Comparison of ENCODE assay signal across 8 cellular contexts in genomic region chr18:21611401-21612124, GRCh38. TPM values are rescaled to one million over a fixed set of nuclear protein-coding genes. Genes with fewer than 3 reads are reported as not detected.
A peak's percentile ranks its signal among the peaks of the same experiment; 100 is the strongest.
DNase-seq lines count a peak whose midpoint lies in the region; ATAC-seq, FAIRE-seq and TF ChIP-seq lines count a peak whose summit lies in the region.
"Not testable (repeated sequence)": the region's sequence is repeated elsewhere in the genome, so short reads cannot be mapped to it uniquely, and the experiment has no call there.

No MANE protein-coding gene starts in this region.

- H2AFZ ChIP-seq in OCI-LY7 (ENCODE audit: low read length) = peak overlapping the region; percentile 96

- peak overlapping the region; percentile 75 for H3K4me2 ChIP-seq in OCI-LY7 (ENCODE audit: low read length)

- FAIRE-seq in pancreas (lab: Jason Lieb, UNC) = not testable (repeated sequence)

- H3K27me3 ChIP-seq in endocrine pancreas (ENCODE audit: control insufficient read depth, insufficient read depth, low read length); pancreas; upper lobe of right lung: not testable (repeated sequence)

- peaks cover 14% of the 10 kb centered on the region; the same call in 1 of the 2 replicates for H4K20me1 ChIP-seq in OCI-LY7 (ENCODE audit: insufficient read depth, low read length)

- H3K4me3 ChIP-seq in OCI-LY7 (ENCODE audit: low read depth, low read length, poor library complexity, severe bottlenecking) = peak overlapping the region; percentile 87
- H3K4me3 ChIP-seq in endocrine pancreas (ENCODE audit: control insufficient read depth, insufficient read depth, low read length) = not testable (repeated sequence)
- H3K4me3 ChIP-seq in pancreas = peak overlapping the region; percentile 79 to 83 (median 81)
- peak overlapping the region; percentile 83 for H3K4me3 ChIP-seq in upper lobe of right lung

- H3K27ac ChIP-seq in OCI-LY7 (ENCODE audit: low read depth, low read length, poor library complexity, severe bottlenecking) = peak overlapping the region; percentile 92
- peak overlapping the region in 3 of 4 donors; percentile 59 to 85 (median 66) for H3K27ac ChIP-seq in pancreas
- peak overlapping the region; percentile 88 for H3K27ac ChIP-seq in upper lobe of right lung

- peaks cover 38% of the 10 kb centered on the region for H3K36me3 ChIP-seq in OCI-LY7 (ENCODE audit: insufficient read depth, low read length)
- not testable (repeated sequence) for H3K36me3 ChIP-seq in endocrine pancreas (ENCODE audit: control insufficient read depth, insufficient read depth, low read length); pancreas; upper lobe of right lung

- H3K36me3 Mint-ChIP-seq in activated naive CD4-positive, alpha-beta T cell treated with anti-CD3 and anti-CD28 coated beads for 36 hours (ENCODE audit: low read depth) = peaks cover 26% of the 10 kb centered on the region

- intact Hi-C loops in OCI-LY7 (cut with micrococcal nuclease; ENCODE audit: unreplicated experiment) = loop anchor here (1.0 to 10.0 kb wide), 4 partner anchors 11 to 243 kb away; partner anchors contain the start of genes ABHD3, ESCO1 and MIB1
- intact Hi-C loops in activated naive CD4-positive, alpha-beta T cell treated with anti-CD3 and anti-CD28 coated beads for 36 hours (cut with micrococcal nuclease) = loop anchor here (1.0 to 10.0 kb wide), 7 partner anchors 11 to 1841 kb away; partner anchors contain the start of genes ESCO1, MIB1, RIOK3 and ROCK1
- intact Hi-C loops in left colon (cut with DNase I, micrococcal nuclease) = loop anchor here in 1 of 2 donors (10.0 kb wide), 2 partner anchors 93 to 133 kb away; partner anchors contain the start of genes ABHD3 and MIB1
- intact Hi-C loops in pancreas (cut with DNase I); upper lobe of right lung (cut with DNase I): not testable (repeated sequence)

- H3K27ac Mint-ChIP-seq in activated naive CD4-positive, alpha-beta T cell treated with anti-CD3 and anti-CD28 coated beads for 36 hours = peak overlapping the region; percentile 97

- peaks cover 44% of the 10 kb centered on the region for H3K79me2 ChIP-seq in OCI-LY7 (ENCODE audit: insufficient read depth, low read depth, low read length)

- H3K4me3 Mint-ChIP-seq in activated naive CD4-positive, alpha-beta T cell treated with anti-CD3 and anti-CD28 coated beads for 36 hours = peak overlapping the region; percentile 96

- not testable (repeated sequence) for H3K9me2 ChIP-seq in OCI-LY7 (ENCODE audit: insufficient read depth, low read length)

- H3K4me1 Mint-ChIP-seq in activated naive CD4-positive, alpha-beta T cell treated with anti-CD3 and anti-CD28 coated beads for 36 hours (ENCODE audit: low read depth) = peaks cover 27% of the 10 kb centered on the region

- CTCF ChIA-PET in OCI-LY7 (lab: Charles Lee; ENCODE audit: unreplicated experiment) = interaction anchor here (1.9 kb wide), 1 partner anchor 11 kb away, joined by 17 read pairs; the partner anchor contains the start of gene ESCO1
- CTCF ChIA-PET in activated naive CD4-positive, alpha-beta T cell treated with anti-CD3 and anti-CD28 coated beads for 36 hours (lab: Charles Lee) = interaction anchor here (0.6 to 8.1 kb wide), 6 partner anchors 10 to 220 kb away, joined by 3 to 116 read pairs (median 4); partner anchors contain the start of gene ESCO1

- BruUV-seq in OCI-LY7 (replicated peaks; lab: Mats Ljungman, UMichigan) = TSS peak; percentile 79

- H3K27me3 Mint-ChIP-seq in activated naive CD4-positive, alpha-beta T cell treated with anti-CD3 and anti-CD28 coated beads for 36 hours (ENCODE audit: low read depth) = not testable (repeated sequence)

- ATAC-seq in HG02938 (IDR thresholded peaks at IDR 0.05; ENCODE audit: unreplicated experiment) = peak; percentile 14
- ATAC-seq in left colon = peak; percentile 9
- ATAC-seq in pancreas = peak in 2 of 4 donors; percentile 2 to 5
- ATAC-seq in upper lobe of right lung = not testable (repeated sequence)

- WGBS in pancreas, 2 donors = 51 to 54% methylated on average over 30 of the region's 30 CpGs

- H3K9me3 Mint-ChIP-seq in activated naive CD4-positive, alpha-beta T cell treated with anti-CD3 and anti-CD28 coated beads for 36 hours = not testable (repeated sequence)

- H3K9ac ChIP-seq in endocrine pancreas (ENCODE audit: control insufficient read depth, insufficient read depth, low read length) = peak overlapping the region; percentile 21

- not testable (repeated sequence) for TF ChIP-seq CTCF in OCI-LY7 (conservative IDR thresholded peaks at IDR 0.05; ENCODE audit: low read length); pancreas (IDR thresholded peaks at IDR 0.05); upper lobe of right lung (IDR thresholded peaks at IDR 0.05)

- DNase-seq in EH (ENCODE audit: low read depth) (peak; percentile 4), OCI-LY7 (ENCODE audit: low spot score) (peak; percentile 26)
- DNase-seq in activated naive CD4-positive, alpha-beta T cell treated with anti-CD3 and anti-CD28 coated beads for 36 hours; left colon; pancreas; upper lobe of right lung: not testable (repeated sequence)

- H3K4me1 ChIP-seq in OCI-LY7 (ENCODE audit: insufficient read depth, low read length, poor library complexity, severe bottlenecking) (peaks cover 20% of the 10 kb centered on the region), pancreas (peaks cover 0 to 10% (median 7%) of the 10 kb centered on the region in 3 donors), upper lobe of right lung (peaks cover 13% of the 10 kb centered on the region)
- H3K4me1 ChIP-seq in endocrine pancreas (ENCODE audit: control insufficient read depth, insufficient read depth, low read length) = not testable (repeated sequence)

- H3K9me3 ChIP-seq in OCI-LY7 (ENCODE audit: low read length) = peaks cover 16% of the 10 kb centered on the region; the same call in 1 of the 2 replicates
- not testable (repeated sequence) for H3K9me3 ChIP-seq in endocrine pancreas (ENCODE audit: control insufficient read depth, low read length); pancreas; upper lobe of right lung

- POLR2A ChIA-PET in OCI-LY7 (lab: Charles Lee) = interaction anchor here (0.7 to 3.5 kb wide), 6 partner anchors 9 to 129 kb away, joined by 3 to 49 read pairs (median 4); partner anchors contain the start of genes ESCO1 and MIB1

RNA-seq across cellular contexts. Expression of gene SNRPD1, which starts 0.6 kb away (rescaled TPM):
- total RNA-seq in OCI-LY7 (2014; rRNA removed; shearing (Covaris generic)) = 133 and 191 TPM in 2 replicates
- total RNA-seq in OCI-LY7 (2022) (142 and 181 TPM in 2 replicates), left colon (10 to 100 TPM; 24.2 to 44.4 TPM), pancreas (10 to 100 TPM in 4 of 6 donors, 1 to 10 TPM in 2; 6.6 to 17.5 (median 15.4) TPM), upper lobe of right lung (25.8 TPM)
- 100 to 1,000 TPM; 133 to 144 TPM for total RNA-seq in activated naive CD4-positive, alpha-beta T cell treated with anti-CD3 and anti-CD28 coated beads for 36 hours
- polyA plus RNA-seq in pancreas = 10 to 100 TPM in 1 of 2 donors, 1 to 10 TPM in 1; 5.4 to 11.6 TPM

RNA-seq across cellular contexts. Expression of gene ESCO1, which starts 11.1 kb away (rescaled TPM):
- 22.1 and 25.3 TPM in 2 replicates for total RNA-seq in OCI-LY7 (2014; rRNA removed; shearing (Covaris generic))
- total RNA-seq in OCI-LY7 (2022) (37.7 and 41.0 TPM in 2 replicates), left colon (10 to 100 TPM; 14.8 to 16.4 TPM), pancreas (10 to 100 TPM in 1 of 6 donors, 1 to 10 TPM in 5; 5.3 to 10.5 (median 5.8) TPM), upper lobe of right lung (15.4 TPM)
- 10 to 100 TPM; 14.3 to 16.7 TPM for total RNA-seq in activated naive CD4-positive, alpha-beta T cell treated with anti-CD3 and anti-CD28 coated beads for 36 hours
- 1 to 10 TPM; 6.8 to 8.1 TPM for polyA plus RNA-seq in pancreas
